ENCODE assay signal across 11 cellular contexts in the genomic region with DNA sequence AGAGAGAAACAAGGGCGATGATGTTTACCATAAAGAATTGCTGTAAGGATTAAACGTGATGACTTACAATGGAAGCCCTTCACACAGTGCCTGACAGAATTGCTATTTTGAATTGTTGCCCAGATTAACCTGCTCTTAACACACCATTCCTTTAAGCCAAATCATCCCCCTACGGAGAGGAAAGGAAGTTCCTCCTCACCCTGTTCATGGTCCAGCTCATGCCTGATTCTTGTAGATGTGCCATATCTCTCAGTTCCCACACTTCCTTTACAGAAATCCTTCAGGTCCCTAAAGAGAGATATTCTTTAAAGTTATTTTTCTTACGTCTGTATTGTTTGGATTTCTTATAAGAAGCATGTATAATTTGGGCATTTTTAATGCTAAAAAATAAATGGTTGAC.
A peak's percentile ranks its signal among the peaks of the same experiment; 100 is the strongest.
DNase-seq lines count a peak whose midpoint lies in the region; ATAC-seq and TF ChIP-seq lines count a peak whose summit lies in the region.
"Had no signal": no experiment of that assay in that cellular context is flagged by ENCODE, and none has a peak within 500 bp of the region (broad histone marks: within the 10 kb centered on the region; RNA-seq: fewer than 3 reads in every experiment).

No MANE protein-coding gene starts in this region.

- H3K4me1 Mint-ChIP-seq in WTC11 = peaks cover 7% of the 10 kb centered on the region

- peaks cover 53% of the 10 kb centered on the region for H3K36me3 Mint-ChIP-seq in WTC11

- H3K9me3 ChIP-seq in gastroesophageal sphincter (no peaks in the 10 kb centered on the region), gastrocnemius medialis (no peaks in the 10 kb centered on the region)
- H3K9me3 ChIP-seq: prostate gland had no signal

- H3K36me3 ChIP-seq in gastroesophageal sphincter = peaks cover 0 to 60% of the 10 kb centered on the region in 2 donors
- peaks cover 0 to 20% of the 10 kb centered on the region in 2 donors for H3K36me3 ChIP-seq in gastrocnemius medialis
- H3K36me3 ChIP-seq: prostate gland had no signal

- in situ Hi-C loops in gastrocnemius medialis (cut with MboI; ENCODE audit: low sequenced_read_pairs in 4 of 4) = no loop called here

- no peak for TF ChIP-seq CTCF in gastroesophageal sphincter (IDR thresholded peaks at IDR 0.05)
- TF ChIP-seq CTCF in gastrocnemius medialis (IDR thresholded peaks at IDR 0.05 in 4 of 5, conservative IDR thresholded peaks at IDR 0.05 in 1 of 5) = no peak
- TF ChIP-seq CTCF in WTC11 (IDR thresholded peaks at IDR 0.05) = no peak

- ATAC-seq in gastroesophageal sphincter = peak; percentile 37
- ATAC-seq in gastrocnemius medialis = peak in 1 of 2 donors; percentile 47
- no peak for ATAC-seq in WTC11
- ATAC-seq in HG02884 (IDR thresholded peaks at IDR 0.05; ENCODE audit: unreplicated experiment) = no peak
- ATAC-seq in GM19467 (IDR thresholded peaks at IDR 0.05; ENCODE audit: unreplicated experiment) = no peak

- intact Hi-C loops in gastrocnemius medialis (cut with DNase I; ENCODE audit: low total_unique reads) = no loop called here

- no peak for TF ChIP-seq EP300 in gastroesophageal sphincter (IDR thresholded peaks at IDR 0.05)

- peak; percentile 77 for DNase-seq in HCEC 1CT
- DNase-seq in astrocyte of the hippocampus (ENCODE audit: low read depth, low spot score) = peak; percentile 80
- DNase-seq in gastrocnemius medialis = no peak
- no peak for DNase-seq in WTC11 (ENCODE audit: low spot score)
- DNase-seq in NCI-H146 (lab: John Stamatoyannopoulos, UW) = no peak
- DNase-seq: activated CD4-positive, alpha-beta T cell treated with anti-CD3 and anti-CD28 coated beads, Interleukin-2, amount 50 U/mL, for 4 hours; Calu3 had no signal

- H3K4me3 ChIP-seq in gastroesophageal sphincter (no peak overlapping the region), gastrocnemius medialis (no peak overlapping the region)
- H3K4me3 ChIP-seq: prostate gland had no signal

- no peaks in the 10 kb centered on the region for H3K9me3 Mint-ChIP-seq in WTC11

- peaks cover 0 to 49% (median 5%) of the 10 kb centered on the region in 3 donors for H3K4me1 ChIP-seq in gastroesophageal sphincter
- no peaks in the 10 kb centered on the region for H3K4me1 ChIP-seq in gastrocnemius medialis
- H3K4me1 ChIP-seq: prostate gland had no signal

- H3K27me3 ChIP-seq in gastroesophageal sphincter (no peaks in the 10 kb centered on the region), gastrocnemius medialis (no peaks in the 10 kb centered on the region)

- CTCF ChIA-PET in WTC11 (lab: Charles Lee) = interaction anchor here (0.9 to 2.0 kb wide), 4 partner anchors 57 to 86 kb away, joined by 3 to 5 read pairs (median 4); no protein-coding TSS in a partner anchor

- H3K4me3 Mint-ChIP-seq in WTC11 = no peak overlapping the region

- H3K27ac ChIP-seq in gastroesophageal sphincter = peak overlapping the region in 3 of 4 donors; percentile 17 to 59 (median 46)
- H3K27ac ChIP-seq in gastrocnemius medialis = peak overlapping the region in 3 of 4 donors; percentile 0 to 49 (median 20)
- H3K27ac ChIP-seq: prostate gland had no signal

- WGBS in gastroesophageal sphincter (ENCODE audit: low coverage in 1 of 2), 2 donors = 37 to 40% methylated on average over 4 of the region's 4 CpGs

- POLR2A ChIA-PET in WTC11 (lab: Charles Lee) = no interaction called here

- H3K27ac Mint-ChIP-seq in WTC11 = no peak overlapping the region

- no peaks in the 10 kb centered on the region for H3K27me3 Mint-ChIP-seq in WTC11 (ENCODE audit: low read depth)

- no peak for TF ChIP-seq POLR2A in gastroesophageal sphincter (IDR thresholded peaks at IDR 0.05)
- no peak for TF ChIP-seq POLR2A in gastrocnemius medialis (IDR thresholded peaks at IDR 0.05)

TF ChIP-seq in WTC11, 78 proteins besides CTCF, POLR2A, EP300 and RAD21:
- TF ChIP-seq, protein P1, sequence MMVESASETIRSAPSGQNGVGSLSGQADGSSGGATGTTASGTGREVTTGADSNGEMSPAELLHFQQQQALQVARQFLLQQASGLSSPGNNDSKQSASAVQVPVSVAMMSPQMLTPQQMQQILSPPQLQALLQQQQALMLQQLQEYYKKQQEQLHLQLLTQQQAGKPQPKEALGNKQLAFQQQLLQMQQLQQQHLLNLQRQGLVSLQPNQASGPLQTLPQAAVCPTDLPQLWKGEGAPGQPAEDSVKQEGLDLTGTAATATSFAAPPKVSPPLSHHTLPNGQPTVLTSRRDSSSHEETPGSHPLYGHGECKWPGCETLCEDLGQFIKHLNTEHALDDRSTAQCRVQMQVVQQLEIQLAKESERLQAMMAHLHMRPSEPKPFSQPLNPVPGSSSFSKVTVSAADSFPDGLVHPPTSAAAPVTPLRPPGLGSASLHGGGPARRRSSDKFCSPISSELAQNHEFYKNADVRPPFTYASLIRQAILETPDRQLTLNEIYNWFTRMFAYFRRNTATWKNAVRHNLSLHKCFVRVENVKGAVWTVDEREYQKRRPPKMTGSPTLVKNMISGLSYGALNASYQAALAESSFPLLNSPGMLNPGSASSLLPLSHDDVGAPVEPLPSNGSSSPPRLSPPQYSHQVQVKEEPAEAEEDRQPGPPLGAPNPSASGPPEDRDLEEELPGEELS (CRISPR knock-in tag; IDR thresholded peaks at IDR 0.05) = no peak
- no peak for TF ChIP-seq TP53 (CRISPR knock-in tag; IDR thresholded peaks at IDR 0.05)
- no peak for TF ChIP-seq TEAD1 (CRISPR knock-in tag; IDR thresholded peaks at IDR 0.05)
- no peak for TF ChIP-seq JUN (CRISPR knock-in tag; IDR thresholded peaks at IDR 0.05)

Comparison
In these comparisons a context has a peak if more than half of its experiments do, and no peak if none do; other contexts are left out.
1. DNase-seq: peak in HCEC 1CT (single experiment) and astrocyte of the hippocampus (single experiment); none in gastrocnemius medialis (0 of 2), WTC11 (single experiment) and NCI-H146 (single experiment).